In genomic region chr12:55717397-55718007, GRCh38 we compare ENCODE assay signal across 9 cellular contexts. TPM values are rescaled to one million over a fixed set of nuclear protein-coding genes. Genes with fewer than 3 reads are reported as not detected.
DNase-seq lines count a peak whose midpoint lies in the region; ATAC-seq, FAIRE-seq and TF ChIP-seq lines count a peak whose summit lies in the region.
"Had no signal": no experiment of that assay in that cellular context is flagged by ENCODE, and none has a peak within 500 bp of the region (broad histone marks: within the 10 kb centered on the region; RNA-seq: fewer than 3 reads in every experiment).

No MANE protein-coding gene starts in this region.

- POLR2A ChIA-PET in activated B cell treated with CpG ODN at 0.5 μM for 24 hours (lab: Charles Lee), result interaction anchor here (0.6 to 3.9 kb wide), 4 partner anchors 12 to 967 kb away, joined by 3 to 14 read pairs (median 4); partner anchors contain the start of genes CD63 and RAB5B

- peaks cover 13% of the 10 kb centered on the region for H3F3A ChIP-seq in smooth muscle cell (ENCODE audit: low read depth)

- H3K36me3 ChIP-seq in smooth muscle cell (ENCODE audit: low read depth), result no peaks in the 10 kb centered on the region

- no peaks in the 10 kb centered on the region for H3K9me3 Mint-ChIP-seq in activated naive CD4-positive, alpha-beta T cell treated with anti-CD3 and anti-CD28 coated beads for 36 hours
- no peaks in the 10 kb centered on the region for H3K9me3 Mint-ChIP-seq in activated B cell treated with CpG ODN at 0.5 μM for 24 hours

- H3K27me3 ChIP-seq in right cardiac atrium (ENCODE audit: control insufficient read depth, insufficient read depth) (no peaks in the 10 kb centered on the region), smooth muscle cell (ENCODE audit: low read depth) (peaks cover 7% of the 10 kb centered on the region)

- no peak overlapping the region for H3K9ac ChIP-seq in smooth muscle cell (ENCODE audit: low read depth)

- H3K27ac Mint-ChIP-seq in activated naive CD4-positive, alpha-beta T cell treated with anti-CD3 and anti-CD28 coated beads for 36 hours, result peak overlapping the region; percentile 91
- H3K27ac Mint-ChIP-seq in activated B cell treated with CpG ODN at 0.5 μM for 24 hours, result peak overlapping the region; percentile 32

- H3K9me3 ChIP-seq in right cardiac atrium (ENCODE audit: control insufficient read depth, low read length), result no peaks in the 10 kb centered on the region
- H3K9me3 ChIP-seq in smooth muscle cell (replicated peaks; ENCODE audit: low read depth), result no peaks in the 10 kb centered on the region

- H3K4me3 Mint-ChIP-seq in activated naive CD4-positive, alpha-beta T cell treated with anti-CD3 and anti-CD28 coated beads for 36 hours, result peak overlapping the region; percentile 92
- peak overlapping the region; percentile 92 for H3K4me3 Mint-ChIP-seq in activated B cell treated with CpG ODN at 0.5 μM for 24 hours

- H2AFZ ChIP-seq in smooth muscle cell (ENCODE audit: low read depth), result no peak overlapping the region

- H3K27ac ChIP-seq in right cardiac atrium (ENCODE audit: low read length), result peak overlapping the region; percentile 87
- H3K27ac ChIP-seq in smooth muscle cell (ENCODE audit: low read depth), result peak overlapping the region; percentile 36

- peaks cover 3% of the 10 kb centered on the region for H3K36me3 Mint-ChIP-seq in activated naive CD4-positive, alpha-beta T cell treated with anti-CD3 and anti-CD28 coated beads for 36 hours (ENCODE audit: low read depth)
- H3K36me3 Mint-ChIP-seq in activated B cell treated with CpG ODN at 0.5 μM for 24 hours (ENCODE audit: low read depth), result peaks cover 15% of the 10 kb centered on the region

- H4K20me1 ChIP-seq in smooth muscle cell (ENCODE audit: low read depth), result peaks cover 4% of the 10 kb centered on the region

- TF ChIP-seq CTCF in activated B cell treated with CpG ODN at 0.5 μM for 24 hours (IDR thresholded peaks at IDR 0.05) (no peak), smooth muscle cell (IDR thresholded peaks at IDR 0.05; ENCODE audit: borderline replicate concordance, insufficient read depth, poor library complexity, severe bottlenecking) (no peak)

- ATAC-seq in activated B cell treated with CpG ODN at 0.5 μM for 24 hours (ENCODE audit: low read depth) (no peak), right cardiac atrium (no peak)

- H3K27me3 Mint-ChIP-seq in activated naive CD4-positive, alpha-beta T cell treated with anti-CD3 and anti-CD28 coated beads for 36 hours (ENCODE audit: low read depth), result no peaks in the 10 kb centered on the region
- peaks cover 2% of the 10 kb centered on the region for H3K27me3 Mint-ChIP-seq in activated B cell treated with CpG ODN at 0.5 μM for 24 hours

- no peaks in the 10 kb centered on the region for H3K79me2 ChIP-seq in smooth muscle cell (ENCODE audit: low read depth)

- TF ChIP-seq POLR2A in GM12892 (IDR thresholded peaks at IDR 0.05; ENCODE audit: low read depth, low read length), result no peak

- no peak for FAIRE-seq in GM12892 (lab: Jason Lieb, UNC)
- FAIRE-seq: endometrium had no signal

- WGBS in right cardiac atrium, result 41% methylated on average over 4 of the region's 4 CpGs
- 61% methylated on average over 4 of the region's 4 CpGs for WGBS in smooth muscle cell (ENCODE audit: low lambda C conversion rate)

- peak; percentile 47 for DNase-seq in activated naive CD4-positive, alpha-beta T cell treated with anti-CD3 and anti-CD28 coated beads for 36 hours
- no peak for DNase-seq in activated naive CD4-positive, alpha-beta T cell (lab: John Stamatoyannopoulos, UW)
- DNase-seq in activated B cell treated with CpG ODN at 0.5 μM for 24 hours (no peak), right cardiac atrium (peak in 2 of 3 donors; percentile 16 to 48), smooth muscle cell (lab: John Stamatoyannopoulos, UW; ENCODE audit: unreplicated experiment) (no peak), GM12892 (ENCODE audit: insufficient read length) (no peak), GOT3 (lab: John Stamatoyannopoulos, UW) (no peak), globus pallidus (ENCODE audit: low spot score) (no peak)

- CTCF ChIA-PET in activated naive CD4-positive, alpha-beta T cell treated with anti-CD3 and anti-CD28 coated beads for 36 hours (lab: Charles Lee), result interaction anchor here (0.6 to 3.5 kb wide), 6 partner anchors 13 to 1098 kb away, joined by 3 to 32 read pairs (median 6); partner anchors contain the start of genes ANKRD52 and CD63
- CTCF ChIA-PET in activated B cell treated with CpG ODN at 0.5 μM for 24 hours (lab: Charles Lee), result interaction anchor here (1.7 to 4.8 kb wide), 4 partner anchors 11 to 222 kb away, joined by 4 to 29 read pairs (median 10); no protein-coding TSS in a partner anchor

- peaks cover 28% of the 10 kb centered on the region for H3K4me1 Mint-ChIP-seq in activated naive CD4-positive, alpha-beta T cell treated with anti-CD3 and anti-CD28 coated beads for 36 hours (ENCODE audit: low read depth)
- H3K4me1 Mint-ChIP-seq in activated B cell treated with CpG ODN at 0.5 μM for 24 hours, result peaks cover 34% of the 10 kb centered on the region

- no peak overlapping the region for H3K4me3 ChIP-seq in right cardiac atrium (ENCODE audit: low read length)
- peak overlapping the region; percentile 92 for H3K4me3 ChIP-seq in smooth muscle cell

- H3K4me2 ChIP-seq in smooth muscle cell, result peak overlapping the region; percentile 94

- H3K4me1 ChIP-seq in right cardiac atrium (ENCODE audit: control insufficient read depth, insufficient read depth, low read length) (peaks cover 32% of the 10 kb centered on the region), smooth muscle cell (ENCODE audit: low read depth) (peaks cover 28% of the 10 kb centered on the region)

- intact Hi-C loops in activated naive CD4-positive, alpha-beta T cell treated with anti-CD3 and anti-CD28 coated beads for 36 hours (cut with micrococcal nuclease), result loop anchor here (5.0 kb wide), 1 partner anchor 730 kb away; no protein-coding TSS in a partner anchor
- intact Hi-C loops in activated B cell treated with CpG ODN at 0.5 μM for 24 hours (cut with micrococcal nuclease) (loop anchor here (2.0 kb wide), 1 partner anchor 71 kb away; no protein-coding TSS in a partner anchor), right cardiac atrium (cut with DNase I) (loop anchor here in 1 of 4 donors (5.0 kb wide), 1 partner anchor 35 kb away; a partner anchor contains a TSS)

RNA-seq across cellular contexts. Expression of gene BLOC1S1, which starts 1.7 kb away (rescaled TPM):
- 100 to 1,000 TPM; 118 to 124 TPM for total RNA-seq in activated naive CD4-positive, alpha-beta T cell treated with anti-CD3 and anti-CD28 coated beads for 36 hours
- 91.0 and 104 TPM in 2 replicates for total RNA-seq in activated B cell treated with CpG ODN at 0.5 μM for 24 hours
- 100 to 1,000 TPM; 134 to 149 (median 139) TPM for total RNA-seq in right cardiac atrium
- 205 TPM for polyA plus RNA-seq in right cardiac atrium
- total RNA-seq in smooth muscle cell, result 107 and 146 TPM in 2 replicates
- 142 and 150 TPM in 2 replicates for polyA plus RNA-seq in smooth muscle cell
- polyA plus RNA-seq in GM12892 (2012; ENCODE audit: missing spikeins), result 87.6 TPM

RNA-seq across cellular contexts. Expression of gene RDH5, which starts 2.7 kb away (rescaled TPM):
- total RNA-seq in activated naive CD4-positive, alpha-beta T cell treated with anti-CD3 and anti-CD28 coated beads for 36 hours, result 1 to 10 TPM; 2.1 to 2.6 TPM
- total RNA-seq in activated B cell treated with CpG ODN at 0.5 μM for 24 hours (10.3 and 16.5 TPM in 2 replicates), right cardiac atrium (10 to 100 TPM; 15.9 to 27.7 (median 23.3) TPM), smooth muscle cell (3.0 TPM in 1 of 2 replicates, not detected in the other)
- polyA plus RNA-seq in right cardiac atrium (24.1 TPM), smooth muscle cell (3.7 and 9.2 TPM in 2 replicates)
- polyA plus RNA-seq in GM12892 (2012; ENCODE audit: missing spikeins), result 3.9 TPM

RNA-seq across cellular contexts. Expression of gene ITGA7, which starts 9.8 kb away (rescaled TPM):
- 1 to 10 TPM; 3.9 to 4.8 TPM for total RNA-seq in activated naive CD4-positive, alpha-beta T cell treated with anti-CD3 and anti-CD28 coated beads for 36 hours
- 1.4 and 2.1 TPM in 2 replicates for total RNA-seq in activated B cell treated with CpG ODN at 0.5 μM for 24 hours
- 100 to 1,000 TPM; 465 to 674 (median 604) TPM for total RNA-seq in right cardiac atrium
- polyA plus RNA-seq in right cardiac atrium, result 288 TPM
- total RNA-seq in smooth muscle cell, result 0.90 and 1.3 TPM in 2 replicates
- polyA plus RNA-seq in smooth muscle cell, result 1.1 and 1.6 TPM in 2 replicates
- 2.2 TPM for polyA plus RNA-seq in GM12892 (2012; ENCODE audit: missing spikeins)

RNA-seq across cellular contexts. Expression of gene CD63, which starts 11.3 kb away (rescaled TPM):
- 10 to 100 TPM; 62.3 to 73.6 TPM for total RNA-seq in activated naive CD4-positive, alpha-beta T cell treated with anti-CD3 and anti-CD28 coated beads for 36 hours
- total RNA-seq in activated B cell treated with CpG ODN at 0.5 μM for 24 hours (104 and 111 TPM in 2 replicates), right cardiac atrium (1,000 to 10,000 TPM; 1,076 to 1,430 (median 1,264) TPM), smooth muscle cell (1,095 and 1,107 TPM in 2 replicates)
- polyA plus RNA-seq in right cardiac atrium (1,376 TPM), smooth muscle cell (2,224 and 2,317 TPM in 2 replicates)
- polyA plus RNA-seq in GM12892 (2012; ENCODE audit: missing spikeins), result 131 TPM

RNA-seq across cellular contexts. Expression of gene GDF11, which starts 25.4 kb away (rescaled TPM):
- total RNA-seq in activated naive CD4-positive, alpha-beta T cell treated with anti-CD3 and anti-CD28 coated beads for 36 hours, result 1 to 10 TPM; 4.2 TPM
- total RNA-seq in activated B cell treated with CpG ODN at 0.5 μM for 24 hours (5.2 and 6.4 TPM in 2 replicates), right cardiac atrium (10 to 100 TPM; 16.2 to 17.5 (median 16.7) TPM), smooth muscle cell (2.8 and 3.5 TPM in 2 replicates)
- polyA plus RNA-seq in right cardiac atrium (11.5 TPM), smooth muscle cell (2.3 and 2.6 TPM in 2 replicates)
- polyA plus RNA-seq in GM12892 (2012; ENCODE audit: missing spikeins), result 3.0 TPM

Comparison
In these comparisons a context has a peak if more than half of its experiments do, and no peak if none do; other contexts are left out.
1. DNase-seq: peak in activated naive CD4-positive, alpha-beta T cell treated with anti-CD3 and anti-CD28 coated beads for 36 hours (single experiment) and right cardiac atrium (2 of 3); none in activated naive CD4-positive, alpha-beta T cell (0 of 4), activated B cell treated with CpG ODN at 0.5 μM for 24 hours (single experiment), smooth muscle cell (single experiment), GM12892 (single experiment), GOT3 (single experiment) and globus pallidus (single experiment).
2. RNA of gene ITGA7, which starts 9.8 kb away (total RNA-seq): 465 to 674 TPM in right cardiac atrium; 3.9 to 4.8 TPM in activated naive CD4-positive, alpha-beta T cell treated with anti-CD3 and anti-CD28 coated beads for 36 hours, 1.4 to 2.1 TPM in activated B cell treated with CpG ODN at 0.5 μM for 24 hours and 0.90 to 1.3 TPM in smooth muscle cell; every median in the first group is over 10 times any median in the second.